Comparison of ENCODE assay signal across 8 cellular contexts in genomic region chr3:17740703-17741102, GRCh38.
DNase-seq lines count a peak whose midpoint lies in the region; ATAC-seq and TF ChIP-seq lines count a peak whose summit lies in the region.

No MANE protein-coding gene starts in this region.

- ATAC-seq in HG03045 (IDR thresholded peaks at IDR 0.05; ENCODE audit: unreplicated experiment): no peak

- H3K36me3 ChIP-seq in adipocyte (ENCODE audit: control insufficient read depth, insufficient read depth, low read length, severe bottlenecking) (no peaks in the 10 kb centered on the region), tibial artery (no peaks in the 10 kb centered on the region)

- H3K9me3 ChIP-seq in adipocyte (ENCODE audit: control insufficient read depth, low read length) (no peaks in the 10 kb centered on the region), tibial artery (no peaks in the 10 kb centered on the region)

- peak overlapping the region; percentile 97 to 98 for H3K27ac ChIP-seq in tibial artery

- peaks cover 30% of the 10 kb centered on the region for H3K4me1 ChIP-seq in adipocyte (ENCODE audit: control insufficient read depth, insufficient read depth, low read length)
- H3K4me1 ChIP-seq in tibial artery: peaks cover 0 to 30% (median 17%) of the 10 kb centered on the region in 4 donors

- H3K27me3 ChIP-seq in adipocyte (replicated peaks; ENCODE audit: control insufficient read depth, insufficient read depth, low read length) (no peaks in the 10 kb centered on the region), tibial artery (no peaks in the 10 kb centered on the region)

- no peak for TF ChIP-seq CTCF in tibial artery (IDR thresholded peaks at IDR 0.05)

- DNase-seq in SKM-1 treated with dmso at 0.1 percent for 144 hours (lab: John Stamatoyannopoulos, UW; ENCODE audit: unreplicated experiment) (peak; percentile 14), SKM-1 (lab: John Stamatoyannopoulos, UW; ENCODE audit: unreplicated experiment) (no peak), NCI-H2029 treated with DMSO at 0.1 percent for 48 hours (lab: John Stamatoyannopoulos, UW) (peak; percentile 61), adipocyte (ENCODE audit: low read depth) (peak; percentile 33), left kidney (ENCODE audit: low read depth, low spot score) (peak; percentile 42), tibial artery (no peak), amygdala (lab: John Stamatoyannopoulos, UW) (no peak)

- H3K9ac ChIP-seq in adipocyte (ENCODE audit: low read length): peak overlapping the region; percentile 99

- peak overlapping the region; percentile 87 for H3K4me3 ChIP-seq in adipocyte (ENCODE audit: low read length)
- H3K4me3 ChIP-seq in tibial artery: peak overlapping the region; percentile 73 to 89

- intact Hi-C loops in tibial artery (cut with DNase I; ENCODE audit: low total_unique reads): no loop called here

Comparison
In these comparisons a context has a peak if more than half of its experiments do, and no peak if none do; other contexts are left out.
1. DNase-seq: peak in SKM-1 treated with dmso at 0.1 percent for 144 hours (single experiment), NCI-H2029 treated with DMSO at 0.1 percent for 48 hours (single experiment), adipocyte (single experiment) and left kidney (single experiment); none in SKM-1 (single experiment), tibial artery (0 of 2) and amygdala (0 of 56).